In genomic region chr10:61115874-61116273, GRCh38 we compare ENCODE assay signal across 11 cellular contexts.
"Had no signal": no experiment of that assay in that cellular context is flagged by ENCODE, and none has a peak within 500 bp of the region (broad histone marks: within the 10 kb centered on the region; RNA-seq: fewer than 3 reads in every experiment).

No MANE protein-coding gene starts in this region.

- H3K9me3 Mint-ChIP-seq: HFFc6, IgD-negative memory B cell had no signal

- H3K4me1 ChIP-seq: HAP-1 had no signal

- H2AFZ ChIP-seq: GM23248 had no signal

- H3K4me3 Mint-ChIP-seq: HFFc6, IgD-negative memory B cell had no signal

- FAIRE-seq: HepG2, K562 had no signal

- H3K27ac Mint-ChIP-seq: HFFc6 had no signal

- H3K36me3 ChIP-seq: HAP-1 had no signal

- H3K9me3 ChIP-seq: HAP-1 had no signal

- H3K27ac ChIP-seq: GM23248, HL-60 had no signal

- DNase-seq: GM23248, GOT3, H7, HFFc6, KG1 had no signal

- ATAC-seq: HCT116, HepG2, K562 had no signal

- H3K9ac ChIP-seq: GM23248 had no signal

- H3K4me3 ChIP-seq: GM23248, HAP-1, K562 had no signal
